In genomic region chr6:89792881-89793280, GRCh38 we compare ENCODE assay signal across 9 cellular contexts. TPM values are rescaled to one million over a fixed set of nuclear protein-coding genes. Genes with fewer than 3 reads are reported as not detected.
DNase-seq lines count a peak whose midpoint lies in the region; ATAC-seq, FAIRE-seq and TF ChIP-seq lines count a peak whose summit lies in the region.
"Had no signal": no experiment of that assay in that cellular context is flagged by ENCODE, and none has a peak within 500 bp of the region (broad histone marks: within the 10 kb centered on the region; RNA-seq: fewer than 3 reads in every experiment).

No MANE protein-coding gene starts in this region.

- TF ChIP-seq CTCF in AG09319 (IDR thresholded peaks at IDR 0.05; ENCODE audit: low read depth, low read length) (peak; percentile 35), GM06990 (IDR thresholded peaks at IDR 0.05; ENCODE audit: insufficient read depth, low read length, poor library complexity, severe bottlenecking) (peak; percentile 66), astrocyte (IDR thresholded peaks at IDR 0.05; ENCODE audit: insufficient read depth, low read depth, low read length) (peak; percentile 46), left lung (IDR thresholded peaks at IDR 0.05) (no peak)

- H3K9me3 ChIP-seq in astrocyte (ENCODE audit: insufficient read depth, low read depth, low read length) (no peaks in the 10 kb centered on the region), left lung (no peaks in the 10 kb centered on the region)

- intact Hi-C loops in left lung (cut with DNase I) = no loop called here

- no peak overlapping the region for H3K27ac Mint-ChIP-seq in astrocyte (ENCODE audit: unreplicated experiment)

- FAIRE-seq in astrocyte (lab: Jason Lieb, UNC) = no peak

- peaks cover 12% of the 10 kb centered on the region for H3K36me3 Mint-ChIP-seq in astrocyte (ENCODE audit: low read depth, unreplicated experiment)

- H3K36me3 ChIP-seq in GM06990 (ENCODE audit: control insufficient read depth, insufficient read depth, low read length) = peaks cover 11% of the 10 kb centered on the region
- peaks cover 14% of the 10 kb centered on the region for H3K36me3 ChIP-seq in astrocyte (ENCODE audit: insufficient read depth, low read length)
- H3K36me3 ChIP-seq in left lung = peaks cover 0 to 70% of the 10 kb centered on the region in 2 donors

- no peak overlapping the region for H3K4me3 Mint-ChIP-seq in astrocyte (ENCODE audit: unreplicated experiment)

- H3K9ac ChIP-seq in astrocyte (ENCODE audit: low read length) = no peak overlapping the region

- ATAC-seq in HG02610 (IDR thresholded peaks at IDR 0.05; ENCODE audit: unreplicated experiment) = peak; percentile 71
- peak; percentile 70 for ATAC-seq in left lung

- no peaks in the 10 kb centered on the region for H3K9me3 Mint-ChIP-seq in astrocyte (ENCODE audit: unreplicated experiment)

- H3K4me3 ChIP-seq in GM06990 (replicated peaks; ENCODE audit: low read depth, low read length) (no peak overlapping the region), astrocyte (ENCODE audit: insufficient read depth, low read depth, low read length) (no peak overlapping the region), left lung (no peak overlapping the region)
- H3K4me3 ChIP-seq: skin epidermis had no signal

- no peak overlapping the region for H3K4me2 ChIP-seq in astrocyte (ENCODE audit: low read length)

- H3K27me3 Mint-ChIP-seq in astrocyte (ENCODE audit: low read depth, unreplicated experiment) = no peaks in the 10 kb centered on the region

- H3K27ac ChIP-seq in astrocyte (ENCODE audit: low read depth, low read length) = no peak overlapping the region
- no peak overlapping the region for H3K27ac ChIP-seq in left lung

- DNase-seq in AG09319 (ENCODE audit: extremely low read depth, low read depth) (no peak), GM06990 (ENCODE audit: extremely low read depth, insufficient read length) (no peak), NCI-H446 treated with DMSO at 0.1 percent for 48 hours (lab: John Stamatoyannopoulos, UW) (peak; percentile 3), astrocyte (ENCODE audit: low read depth) (peak; percentile 9), left lung (no peak), activated gamma-delta T cell (lab: John Stamatoyannopoulos, UW) (no peak), amygdala (lab: John Stamatoyannopoulos, UW) (no peak)

- no peak overlapping the region for H2AFZ ChIP-seq in astrocyte (ENCODE audit: low read depth, low read length)

- H3K79me2 ChIP-seq in astrocyte (ENCODE audit: insufficient read depth, low read length) = no peaks in the 10 kb centered on the region

- H4K20me1 ChIP-seq in astrocyte (ENCODE audit: insufficient read depth, low read length) = peaks cover 18% of the 10 kb centered on the region

- no peaks in the 10 kb centered on the region for H3K27me3 ChIP-seq in GM06990 (replicated peaks; ENCODE audit: control insufficient read depth, insufficient read depth, low read length)
- H3K27me3 ChIP-seq in astrocyte (ENCODE audit: insufficient read depth, low read length) = no peaks in the 10 kb centered on the region
- no peaks in the 10 kb centered on the region for H3K27me3 ChIP-seq in left lung

- H3K4me1 ChIP-seq in astrocyte (ENCODE audit: insufficient read depth, low read length) (peaks cover 8% of the 10 kb centered on the region), left lung (no peaks in the 10 kb centered on the region)

- H3K4me1 Mint-ChIP-seq in astrocyte (ENCODE audit: low read depth, unreplicated experiment) = peaks cover 4% of the 10 kb centered on the region

RNA-seq across cellular contexts. Expression of gene MDN1, which starts 26.7 kb away (rescaled TPM):
- total RNA-seq in astrocyte = 34.8 and 35.7 TPM in 2 replicates
- 10 to 100 TPM; 24.6 to 35.0 TPM for total RNA-seq in left lung

RNA-seq across cellular contexts. Expression of gene CASP8AP2, which starts 36.8 kb away (rescaled TPM):
- total RNA-seq in astrocyte = 12.1 and 12.6 TPM in 2 replicates
- total RNA-seq in left lung = 10 to 100 TPM; 15.9 to 16.4 TPM

Comparison
In these comparisons a context has a peak if more than half of its experiments do, and no peak if none do; other contexts are left out.
1. DNase-seq: peak in NCI-H446 treated with DMSO at 0.1 percent for 48 hours (single experiment) and astrocyte (single experiment); none in AG09319 (single experiment), GM06990 (single experiment), left lung (0 of 2), activated gamma-delta T cell (single experiment) and amygdala (0 of 56).
2. CTCF ChIP-seq: peak in AG09319 (single experiment), GM06990 (single experiment) and astrocyte (single experiment); none in left lung (0 of 2).